ENCODE assay signal across 8 cellular contexts in genomic region chr16:15704545-15704987, GRCh38. TPM values are rescaled to one million over a fixed set of nuclear protein-coding genes. Genes with fewer than 3 reads are reported as not detected.
DNase-seq lines count a peak whose midpoint lies in the region; ATAC-seq and TF ChIP-seq lines count a peak whose summit lies in the region.

No MANE protein-coding gene starts in this region.

- H3K4me3 ChIP-seq in Karpas-422 (ENCODE audit: low read length) (no peak overlapping the region), upper lobe of right lung (no peak overlapping the region)

- intact Hi-C loops in head of caudate nucleus (cut with DNase I): no loop called here
- intact Hi-C loops in upper lobe of right lung (cut with DNase I): no loop called here

- H4K20me1 ChIP-seq in Karpas-422 (ENCODE audit: insufficient read depth, low read depth, low read length): no peaks in the 10 kb centered on the region

- H3K36me3 ChIP-seq in Karpas-422 (ENCODE audit: insufficient read depth, low read length) (peaks cover 7% of the 10 kb centered on the region; the same call in 1 of the 2 replicates), upper lobe of right lung (peaks cover 32% of the 10 kb centered on the region)

- peaks cover 7% of the 10 kb centered on the region for H3K36me3 Mint-ChIP-seq in progenitor cell of endocrine pancreas (ENCODE audit: insufficient read depth)

- no peak overlapping the region for H3K27ac Mint-ChIP-seq in progenitor cell of endocrine pancreas

- no peaks in the 10 kb centered on the region for H3K9me3 ChIP-seq in Karpas-422 (ENCODE audit: low read length)
- H3K9me3 ChIP-seq in upper lobe of right lung: no peaks in the 10 kb centered on the region

- no peak overlapping the region for H3K4me2 ChIP-seq in Karpas-422 (ENCODE audit: low read depth, low read length, poor library complexity, severe bottlenecking)

- H3K9ac ChIP-seq in Karpas-422 (ENCODE audit: low read length): no peak overlapping the region

- TF ChIP-seq CTCF in progenitor cell of endocrine pancreas (IDR thresholded peaks at IDR 0.05; ENCODE audit: unreplicated experiment) (peak; percentile 84), upper lobe of right lung (IDR thresholded peaks at IDR 0.05) (peak; percentile 85)

- H3K27me3 Mint-ChIP-seq in progenitor cell of endocrine pancreas: no peaks in the 10 kb centered on the region

- H3K4me1 ChIP-seq in Karpas-422 (ENCODE audit: low read length) (no peaks in the 10 kb centered on the region), upper lobe of right lung (no peaks in the 10 kb centered on the region)

- H3K9me3 Mint-ChIP-seq in progenitor cell of endocrine pancreas (ENCODE audit: low read depth): no peaks in the 10 kb centered on the region

- ATAC-seq in SK-N-SH treated with all-trans-retinoic acid at 6 μM for 48 hours (peak; percentile 92), upper lobe of right lung (peak; percentile 92), GM19455 (IDR thresholded peaks at IDR 0.05; ENCODE audit: unreplicated experiment) (no peak)

- H3K9me2 ChIP-seq in Karpas-422 (replicated peaks; ENCODE audit: insufficient read depth, low read length): no peaks in the 10 kb centered on the region

- no peaks in the 10 kb centered on the region for H3K4me1 Mint-ChIP-seq in progenitor cell of endocrine pancreas (ENCODE audit: low read depth)

- no peak overlapping the region for H3K27ac ChIP-seq in Karpas-422 (ENCODE audit: low read length)
- no peak overlapping the region for H3K27ac ChIP-seq in upper lobe of right lung

- no peaks in the 10 kb centered on the region for H3K79me2 ChIP-seq in Karpas-422 (ENCODE audit: low read length)

- peak; percentile 55 for DNase-seq in DMS53 (lab: John Stamatoyannopoulos, UW)
- peak; percentile 87 for DNase-seq in Karpas-422
- DNase-seq in activated naive CD4-positive, alpha-beta T cell treated with anti-CD3 and anti-CD28 coated beads, Interleukin-2, amount 50 U/mL, for 16 hours: peak; percentile 77
- DNase-seq in head of caudate nucleus: peak; percentile 22 to 96 (median 87)
- peak; percentile 58 for DNase-seq in progenitor cell of endocrine pancreas (ENCODE audit: low spot score, unreplicated experiment)
- DNase-seq in upper lobe of right lung: no peak

- no peak overlapping the region for H2AFZ ChIP-seq in Karpas-422 (ENCODE audit: low read length)

- H3K27me3 ChIP-seq in Karpas-422 (ENCODE audit: low read length) (no peaks in the 10 kb centered on the region), upper lobe of right lung (no peaks in the 10 kb centered on the region)

- H3K4me3 Mint-ChIP-seq in progenitor cell of endocrine pancreas (ENCODE audit: low read depth): no peak overlapping the region

TF ChIP-seq in SK-N-SH treated with all-trans-retinoic acid at 6 μM for 48 hours, 23 proteins besides CTCF, POLR2A, EP300 and RAD21:
- TF ChIP-seq PPARA (CRISPR knock-in tag; IDR thresholded peaks at IDR 0.05; ENCODE audit: borderline replicate concordance): no peak
- no peak for TF ChIP-seq ZNF70 (CRISPR knock-in tag; IDR thresholded peaks at IDR 0.05)
- no peak for TF ChIP-seq TCF4 (CRISPR knock-in tag; IDR thresholded peaks at IDR 0.05; ENCODE audit: borderline replicate concordance)
- TF ChIP-seq ZFP30 (CRISPR knock-in tag; IDR thresholded peaks at IDR 0.05): no peak
- no peak for TF ChIP-seq CREB5 (CRISPR knock-in tag; IDR thresholded peaks at IDR 0.05; ENCODE audit: low read depth)
- TF ChIP-seq BACH2 (CRISPR knock-in tag; IDR thresholded peaks at IDR 0.05; ENCODE audit: borderline replicate concordance): no peak
- TF ChIP-seq SNAI2 (CRISPR knock-in tag; IDR thresholded peaks at IDR 0.05): no peak
- no peak for TF ChIP-seq CSDC2 (CRISPR knock-in tag; IDR thresholded peaks at IDR 0.05)
- no peak for TF ChIP-seq ZNF8 (CRISPR knock-in tag; IDR thresholded peaks at IDR 0.05)
- no peak for TF ChIP-seq ARNTL (CRISPR knock-in tag; IDR thresholded peaks at IDR 0.05; ENCODE audit: borderline replicate concordance, low read depth)
- no peak for TF ChIP-seq ZFP3 (CRISPR knock-in tag; IDR thresholded peaks at IDR 0.05)
- TF ChIP-seq ESRRG (CRISPR knock-in tag; IDR thresholded peaks at IDR 0.05): no peak

RNA-seq across cellular contexts. Expression of gene NDE1, which starts 54.5 kb away (rescaled TPM):
- total RNA-seq in Karpas-422 (2014; rRNA removed; shearing (Covaris generic); ENCODE audit: low replicate concordance): 39.4 and 63.0 TPM in 2 replicates
- total RNA-seq in progenitor cell of endocrine pancreas (42.5 and 46.0 TPM in 2 replicates), upper lobe of right lung (28.9 TPM)
